1 cellular context compared by ENCODE assay signal in the genomic region with DNA sequence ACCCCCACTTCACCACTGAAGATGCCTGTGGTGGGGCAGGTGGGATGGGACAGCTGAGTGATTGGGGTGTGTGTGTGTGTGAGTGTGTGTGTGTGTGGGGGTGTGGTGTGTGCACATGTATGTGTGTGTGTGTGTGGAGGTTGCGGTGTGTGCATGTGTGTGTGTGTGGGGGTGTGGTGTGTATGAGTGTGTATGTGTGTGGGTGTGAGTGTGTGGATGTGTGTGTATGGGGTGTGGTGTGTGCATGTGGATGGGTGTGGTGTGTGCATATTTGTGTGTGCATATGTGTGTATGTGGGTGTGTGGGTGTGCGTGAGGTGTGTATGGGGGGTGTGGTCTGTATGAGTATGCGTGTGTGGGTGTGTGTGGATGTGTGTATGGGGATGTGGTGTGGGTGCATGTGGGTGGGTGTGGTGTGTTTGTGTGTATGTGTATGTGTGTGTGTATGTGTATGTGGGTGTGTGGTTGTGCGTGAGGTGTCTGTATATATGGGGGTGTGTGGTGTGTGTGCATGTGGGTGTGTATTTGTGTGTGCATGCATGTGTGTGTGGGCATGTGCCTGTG.
TF ChIP-seq lines count a peak whose summit lies in the region.

No MANE protein-coding gene starts in this region.

TF ChIP-seq in IMR-90, 13 proteins besides CTCF, POLR2A, EP300 and RAD21:
- TF ChIP-seq MXI1 (IDR thresholded peaks at IDR 0.05; ENCODE audit: borderline replicate concordance, low read depth, low read length) (no peak), RFX5 (IDR thresholded peaks at IDR 0.05; ENCODE audit: low read depth, low read length) (no peak), BHLHE40 (IDR thresholded peaks at IDR 0.05; ENCODE audit: low read depth, low read length) (no peak), NFE2L2 (IDR thresholded peaks at IDR 0.05; ENCODE audit: low read depth, low read length) (no peak), CEBPB (IDR thresholded peaks at IDR 0.05; ENCODE audit: low read depth, low read length) (no peak), CHD1 (IDR thresholded peaks at IDR 0.05; ENCODE audit: low read depth, low read length) (no peak), FOS (IDR thresholded peaks at IDR 0.05; ENCODE audit: low read depth, low read length) (no peak)
- TF ChIP-seq, protein P1, sequence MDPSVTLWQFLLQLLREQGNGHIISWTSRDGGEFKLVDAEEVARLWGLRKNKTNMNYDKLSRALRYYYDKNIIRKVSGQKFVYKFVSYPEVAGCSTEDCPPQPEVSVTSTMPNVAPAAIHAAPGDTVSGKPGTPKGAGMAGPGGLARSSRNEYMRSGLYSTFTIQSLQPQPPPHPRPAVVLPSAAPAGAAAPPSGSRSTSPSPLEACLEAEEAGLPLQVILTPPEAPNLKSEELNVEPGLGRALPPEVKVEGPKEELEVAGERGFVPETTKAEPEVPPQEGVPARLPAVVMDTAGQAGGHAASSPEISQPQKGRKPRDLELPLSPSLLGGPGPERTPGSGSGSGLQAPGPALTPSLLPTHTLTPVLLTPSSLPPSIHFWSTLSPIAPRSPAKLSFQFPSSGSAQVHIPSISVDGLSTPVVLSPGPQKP (IDR thresholded peaks at IDR 0.05; ENCODE audit: borderline replicate concordance, low read depth, low read length) = no peak
